ENCODE assay signal across 8 cellular contexts in the genomic region with DNA sequence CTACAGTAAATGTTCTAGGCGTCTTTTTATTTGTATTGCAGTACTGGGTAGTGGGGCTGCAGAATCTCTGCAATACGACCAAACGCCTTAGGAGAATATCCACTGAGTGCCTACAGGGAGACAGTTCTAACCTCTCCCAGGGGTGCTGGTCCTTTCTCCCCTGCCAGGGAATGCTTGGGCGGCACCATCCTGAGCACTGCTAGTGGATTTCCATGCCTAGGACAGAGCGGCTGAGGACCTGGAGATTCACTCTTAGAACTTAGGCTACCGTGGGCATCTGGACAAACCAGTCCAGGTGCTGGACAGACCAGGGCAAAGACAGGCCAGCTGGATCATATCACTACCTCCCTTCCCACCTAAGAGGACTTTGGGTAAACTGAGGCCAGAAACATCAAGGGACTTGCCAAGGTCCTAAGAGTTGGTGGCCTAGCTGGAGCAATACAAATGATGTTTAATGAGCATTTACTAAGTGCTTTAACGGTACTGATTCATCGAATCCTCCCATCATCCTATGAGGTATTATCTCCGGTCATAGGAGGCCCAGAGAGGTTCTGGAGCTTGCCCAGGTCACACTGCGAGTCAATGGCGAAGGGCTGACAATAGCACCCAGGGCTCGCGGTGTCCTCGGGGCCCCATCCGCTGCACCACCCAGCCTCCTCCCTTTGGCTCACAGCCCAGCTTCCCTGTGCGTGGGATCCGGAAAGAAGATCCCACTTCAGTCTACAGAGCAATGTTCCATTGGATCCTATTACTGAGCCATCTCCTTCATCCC. TPM values are rescaled to one million over a fixed set of nuclear protein-coding genes. Genes with fewer than 3 reads are reported as not detected.
DNase-seq lines count a peak whose midpoint lies in the region; ATAC-seq, FAIRE-seq and TF ChIP-seq lines count a peak whose summit lies in the region.

No MANE protein-coding gene starts in this region.

- no peaks in the 10 kb centered on the region for H3K27me3 Mint-ChIP-seq in activated T-cell treated with anti-CD3 and anti-CD28 coated beads, Interleukin-2, amount 50 U/mL, for 4 hours (ENCODE audit: low read depth)

- TF ChIP-seq CTCF in bronchial epithelial cell (IDR thresholded peaks at IDR 0.05; ENCODE audit: insufficient read depth, low read length, severe bottlenecking) = no peak
- no peak for TF ChIP-seq CTCF in left lung (IDR thresholded peaks at IDR 0.05)
- no peak for TF ChIP-seq CTCF in thoracic aorta (IDR thresholded peaks at IDR 0.05)

- H3K4me3 ChIP-seq in bronchial epithelial cell (ENCODE audit: low read depth, low read length) = peak overlapping the region; percentile 61
- peak overlapping the region; percentile 50 to 62 for H3K4me3 ChIP-seq in left lung
- H3K4me3 ChIP-seq in thoracic aorta = peak overlapping the region; percentile 83

- H3K9me3 ChIP-seq in left lung (no peaks in the 10 kb centered on the region), thoracic aorta (no peaks in the 10 kb centered on the region)

- no peak for DNase-seq in activated T-cell treated with anti-CD3 and anti-CD28 coated beads, Interleukin-2, amount 50 U/mL, for 4 hours
- DNase-seq in activated T-cell treated with anti-CD3 and anti-CD28 coated beads, Interleukin-2, amount 50 U/mL, for 1 hour = no peak
- DNase-seq in NCI-H2107 (lab: John Stamatoyannopoulos, UW) (peak; percentile 29), bronchial epithelial cell (ENCODE audit: low read depth) (peak; percentile 19), left lung (peak; percentile 32 to 55), thoracic aorta (ENCODE audit: low spot score) (no peak), kidney glomerular epithelial cell (lab: John Stamatoyannopoulos, UW) (no peak)

- H3K36me3 Mint-ChIP-seq in activated T-cell treated with anti-CD3 and anti-CD28 coated beads, Interleukin-2, amount 50 U/mL, for 4 hours (ENCODE audit: insufficient read depth) = no peaks in the 10 kb centered on the region

- no peak for ATAC-seq in activated T-cell treated with anti-CD3 and anti-CD28 coated beads, Interleukin-2, amount 50 U/mL, for 4 hours
- no peak for ATAC-seq in left lung
- no peak for ATAC-seq in thoracic aorta (ENCODE audit: insufficient number of reproducible peaks, low FRiP score, low read depth)
- ATAC-seq in GM18520 (IDR thresholded peaks at IDR 0.05; ENCODE audit: unreplicated experiment) = no peak

- no peak for FAIRE-seq in bronchial epithelial cell (lab: Jason Lieb, UNC)

- intact Hi-C loops in left lung (cut with DNase I) = no loop called here

- peaks cover 4% of the 10 kb centered on the region for H3K4me1 Mint-ChIP-seq in activated T-cell treated with anti-CD3 and anti-CD28 coated beads, Interleukin-2, amount 50 U/mL, for 4 hours (ENCODE audit: low read depth)

- H3K9me3 Mint-ChIP-seq in activated T-cell treated with anti-CD3 and anti-CD28 coated beads, Interleukin-2, amount 50 U/mL, for 4 hours = no peaks in the 10 kb centered on the region

- H3K36me3 ChIP-seq in bronchial epithelial cell (ENCODE audit: control insufficient read depth, insufficient read depth, low read length) (peaks cover 3% of the 10 kb centered on the region), left lung (peaks cover 0 to 9% of the 10 kb centered on the region in 2 donors), thoracic aorta (no peaks in the 10 kb centered on the region)

- H3K27me3 ChIP-seq in bronchial epithelial cell (ENCODE audit: control insufficient read depth, insufficient read depth, low read length) (no peaks in the 10 kb centered on the region), left lung (no peaks in the 10 kb centered on the region), thoracic aorta (replicated peaks; ENCODE audit: insufficient read depth) (no peaks in the 10 kb centered on the region)

- H3K27ac ChIP-seq in left lung (peak overlapping the region; percentile 65 to 70), thoracic aorta (no peak overlapping the region)

- H3K4me3 Mint-ChIP-seq in activated T-cell treated with anti-CD3 and anti-CD28 coated beads, Interleukin-2, amount 50 U/mL, for 4 hours = peak overlapping the region; percentile 81

- H3K4me1 ChIP-seq in left lung = peaks cover 0 to 18% of the 10 kb centered on the region in 2 donors
- peaks cover 0 to 3% of the 10 kb centered on the region in 2 donors for H3K4me1 ChIP-seq in thoracic aorta (ENCODE audit: control insufficient read depth in 1 of 2, low read depth in 2 of 2)

RNA-seq across cellular contexts. Expression of a gene that starts 0.8 kb away (rescaled TPM):
- total RNA-seq in activated T-cell treated with anti-CD3 and anti-CD28 coated beads, Interleukin-2, amount 50 U/mL, for 4 hours = 1 to 10 TPM; 1.1 to 2.4 (median 2.0) TPM
- 8.4 and 9.0 TPM in 2 replicates for total RNA-seq in bronchial epithelial cell
- total RNA-seq in left lung = 10 to 100 TPM; 13.4 to 20.6 TPM
- total RNA-seq in thoracic aorta = 10 to 100 TPM; 11.0 to 11.5 TPM

RNA-seq across cellular contexts. Expression of a gene that starts 39.6 kb away (rescaled TPM):
- total RNA-seq in activated T-cell treated with anti-CD3 and anti-CD28 coated beads, Interleukin-2, amount 50 U/mL, for 4 hours = 10 to 100 TPM; 68.4 to 82.0 (median 70.3) TPM
- total RNA-seq in bronchial epithelial cell = 36.2 and 50.3 TPM in 2 replicates
- 10 to 100 TPM; 18.2 to 27.8 TPM for total RNA-seq in left lung
- total RNA-seq in thoracic aorta = 10 to 100 TPM; 19.4 to 59.3 TPM

RNA-seq across cellular contexts. Expression of a gene that starts 53.3 kb away (rescaled TPM):
- 10 to 100 TPM in 2 of 3 donors, 1 to 10 TPM in 1; 9.9 to 27.8 (median 19.8) TPM for total RNA-seq in activated T-cell treated with anti-CD3 and anti-CD28 coated beads, Interleukin-2, amount 50 U/mL, for 4 hours
- total RNA-seq in bronchial epithelial cell (2.9 and 3.7 TPM in 2 replicates), left lung (1 to 10 TPM; 6.4 to 8.8 TPM), thoracic aorta (10 to 100 TPM; 10.3 to 17.8 TPM)

Comparison
In these comparisons a context has a peak if more than half of its experiments do, and no peak if none do; other contexts are left out.
1. DNase-seq: peak in NCI-H2107 (single experiment), bronchial epithelial cell (single experiment) and left lung (2 of 2); none in activated T-cell treated with anti-CD3 and anti-CD28 coated beads, Interleukin-2, amount 50 U/mL, for 4 hours (single experiment), activated T-cell treated with anti-CD3 and anti-CD28 coated beads, Interleukin-2, amount 50 U/mL, for 1 hour (single experiment), thoracic aorta (single experiment) and kidney glomerular epithelial cell (single experiment).
2. H3K27ac ChIP-seq: peak in left lung (2 of 2); none in thoracic aorta (0 of 2).
3. Peak in every context shown above with its lines, with median percentiles within 50 percentile points of each other: H3K4me3 ChIP-seq.